In genomic region chr20:47704746-47705496, GRCh38 we compare ENCODE assay signal across 18 cellular contexts.
A peak's percentile ranks its signal among the peaks of the same experiment; 100 is the strongest.
DNase-seq lines count a peak whose midpoint lies in the region; ATAC-seq and TF ChIP-seq lines count a peak whose summit lies in the region.
"Had no signal": no experiment of that assay in that cellular context is flagged by ENCODE, and none has a peak within 500 bp of the region (broad histone marks: within the 10 kb centered on the region; RNA-seq: fewer than 3 reads in every experiment).

No MANE protein-coding gene starts in this region.

- BruUV-seq in HCT116 (replicated peaks; lab: Mats Ljungman, UMichigan), result no TSS peak

- H3K36me3 ChIP-seq in HCT116 (ENCODE audit: control insufficient read depth in 1 of 2, insufficient read depth in 2 of 2, low read length in 2 of 2), result no peaks in the 10 kb centered on the region
- H3K36me3 ChIP-seq in smooth muscle cell (ENCODE audit: low read depth), result no peaks in the 10 kb centered on the region
- H3K36me3 ChIP-seq: adrenal gland, right lobe of liver had no signal

- no peaks in the 10 kb centered on the region for H3K9me3 ChIP-seq in HCT116 (ENCODE audit: control insufficient read depth in 1 of 2, insufficient read depth in 1 of 2, low read depth in 1 of 2, low read length in 2 of 2)
- no peaks in the 10 kb centered on the region for H3K9me3 ChIP-seq in right cardiac atrium (ENCODE audit: control insufficient read depth, low read length)
- H3K9me3 ChIP-seq in smooth muscle cell (replicated peaks; ENCODE audit: low read depth), result no peaks in the 10 kb centered on the region
- H3K9me3 ChIP-seq: adrenal gland, right lobe of liver, suprapubic skin had no signal

- POLR2A ChIA-PET in HCT116 (lab: Charles Lee), result interaction anchor here (1.0 kb wide), 1 partner anchor 10 kb away, joined by 3 read pairs; no protein-coding TSS in a partner anchor

- 51% methylated on average over 15 of the region's 15 CpGs for WGBS in right cardiac atrium
- 57% methylated on average over 15 of the region's 15 CpGs for WGBS in smooth muscle cell (ENCODE audit: low lambda C conversion rate)

- ATAC-seq in HCT116, result 0 out of 2 replicates have a peak, but pooled peaks have one; percentile 34
- peak; percentile 75 to 94 for ATAC-seq in right cardiac atrium
- ATAC-seq in HG02981 (IDR thresholded peaks at IDR 0.05; ENCODE audit: unreplicated experiment), result no peak
- no peak for ATAC-seq in HG03139 (IDR thresholded peaks at IDR 0.05; ENCODE audit: unreplicated experiment)
- ATAC-seq in GM19397 (IDR thresholded peaks at IDR 0.05; ENCODE audit: unreplicated experiment), result no peak
- ATAC-seq: GM23338 had no signal

- intact Hi-C loops in HCT116 (cut with micrococcal nuclease) (no loop called here), right cardiac atrium (cut with DNase I) (no loop called here)

- DNase-seq in HCT116 (ENCODE audit: low read depth, low spot score) (no peak), astrocyte of the hippocampus (ENCODE audit: low read depth, low spot score) (peak; percentile 71), right cardiac atrium (peak in 2 of 3 donors; percentile 55 to 66), smooth muscle cell (lab: John Stamatoyannopoulos, UW; ENCODE audit: unreplicated experiment) (no peak), NK-92 (lab: John Stamatoyannopoulos, UW; ENCODE audit: unreplicated experiment) (no peak)
- DNase-seq: adrenal gland; CD8-positive, alpha-beta memory T cell; effector memory CD4-positive, alpha-beta T cell; NCI-H1092; NCI-H510A treated with DMSO at 0.1 percent for 48 hours; right lobe of liver; SIG-M5 had no signal

- H3K4me1 ChIP-seq in HCT116 (ENCODE audit: control insufficient read depth in 1 of 2, insufficient read depth in 2 of 2, low read length in 2 of 2) (peaks cover 4 to 10% of the 10 kb centered on the region in 2 experiments; a peak in 3 of 4 replicates), right cardiac atrium (ENCODE audit: control insufficient read depth, insufficient read depth, low read length) (peaks cover 5% of the 10 kb centered on the region), smooth muscle cell (ENCODE audit: low read depth) (no peaks in the 10 kb centered on the region)
- H3K4me1 ChIP-seq: adrenal gland had no signal

- no peaks in the 10 kb centered on the region for H3K9me2 ChIP-seq in HCT116 (ENCODE audit: insufficient read depth)

- H3K27me3 ChIP-seq in HCT116 (ENCODE audit: insufficient read depth, low read length) (no peaks in the 10 kb centered on the region), right cardiac atrium (ENCODE audit: control insufficient read depth, insufficient read depth) (no peaks in the 10 kb centered on the region), smooth muscle cell (ENCODE audit: low read depth) (no peaks in the 10 kb centered on the region)
- H3K27me3 ChIP-seq: adrenal gland, hepatocyte, right lobe of liver, suprapubic skin had no signal

- H3K27ac ChIP-seq in HCT116 (ENCODE audit: low read depth, low read length) (no peak overlapping the region), right cardiac atrium (ENCODE audit: low read length) (peak overlapping the region; percentile 16), smooth muscle cell (ENCODE audit: low read depth) (no peak overlapping the region)
- H3K27ac ChIP-seq: adrenal gland, hepatocyte, right lobe of liver, suprapubic skin had no signal

- H3K4me2 ChIP-seq in HCT116 (ENCODE audit: low read length), result peak overlapping the region; percentile 41
- peak overlapping the region; percentile 18 for H3K4me2 ChIP-seq in smooth muscle cell
- H3K4me2 ChIP-seq: GM23338, hepatocyte had no signal

- no peak overlapping the region for H2AFZ ChIP-seq in HCT116 (ENCODE audit: low read depth, low read length, poor library complexity, severe bottlenecking)
- no peak overlapping the region for H2AFZ ChIP-seq in smooth muscle cell (ENCODE audit: low read depth)
- H2AFZ ChIP-seq: GM23338, hepatocyte had no signal

- H3K4me3 ChIP-seq in HCT116 (replicated peaks in 1 of 2; ENCODE audit: low read depth in 1 of 2, low read length in 2 of 2) (no peak overlapping the region), right cardiac atrium (ENCODE audit: low read length) (no peak overlapping the region), smooth muscle cell (no peak overlapping the region)
- H3K4me3 ChIP-seq: adrenal gland, GM23338, hepatocyte, right lobe of liver, suprapubic skin had no signal

- H3K9ac ChIP-seq in HCT116 (ENCODE audit: low read length), result no peak overlapping the region
- no peak overlapping the region for H3K9ac ChIP-seq in smooth muscle cell (ENCODE audit: low read depth)

- no peak for TF ChIP-seq POLR2A in HCT116 (IDR thresholded peaks at IDR 0.05; ENCODE audit: borderline replicate concordance, extremely low read depth, insufficient read depth, insufficient read length)

- RAD21 ChIA-PET in HCT116 (lab: Charles Lee; ENCODE audit: low non-redundant PET in 1 of 2, low total read pairs in 2 of 2, uncharacterized antibody in 2 of 2, unreplicated experiment in 2 of 2), result no interaction called here

- CTCF ChIA-PET in HCT116 (lab: Charles Lee), result interaction anchor here (0.7 to 1.4 kb wide), 2 partner anchors 20 to 916 kb away, joined by 3 to 5 read pairs; no protein-coding TSS in a partner anchor

- no peak for TF ChIP-seq RAD21 in HCT116 (IDR thresholded peaks at IDR 0.05; ENCODE audit: low read depth)

- H3K79me2 ChIP-seq in HCT116 (ENCODE audit: insufficient read depth, low read length), result no peaks in the 10 kb centered on the region
- no peaks in the 10 kb centered on the region for H3K79me2 ChIP-seq in smooth muscle cell (ENCODE audit: low read depth)
- H3K79me2 ChIP-seq: hepatocyte had no signal

- H3F3A ChIP-seq in smooth muscle cell (ENCODE audit: low read depth), result no peaks in the 10 kb centered on the region

- TF ChIP-seq CTCF in HCT116 (IDR thresholded peaks at IDR 0.05 in 2 of 3, conservative IDR thresholded peaks at IDR 0.05 in 1 of 3; ENCODE audit: borderline replicate concordance in 1 of 3, insufficient read depth in 1 of 3, low read depth in 2 of 3, low read length in 2 of 3), result no peak
- TF ChIP-seq CTCF in smooth muscle cell (IDR thresholded peaks at IDR 0.05; ENCODE audit: borderline replicate concordance, insufficient read depth, poor library complexity, severe bottlenecking), result no peak

- H4K20me1 ChIP-seq in HCT116 (ENCODE audit: insufficient read depth) (no peaks in the 10 kb centered on the region), smooth muscle cell (ENCODE audit: low read depth) (peaks cover 4% of the 10 kb centered on the region)

TF ChIP-seq in HCT116, 20 proteins besides CTCF, POLR2A, EP300 and RAD21:
- TF ChIP-seq POLR2AphosphoS5 (IDR thresholded peaks at IDR 0.05; ENCODE audit: low read depth, low read length) (no peak), EGR1 (IDR thresholded peaks at IDR 0.05; ENCODE audit: low read depth) (0 out of 2 replicates have a peak, but pooled peaks have one; percentile 34), ZNF274 (IDR thresholded peaks at IDR 0.05; ENCODE audit: low read depth, low read length) (no peak), SP1 (IDR thresholded peaks at IDR 0.05; ENCODE audit: low read depth) (no peak), FOSL1 (IDR thresholded peaks at IDR 0.05; ENCODE audit: low read depth) (no peak), REST (IDR thresholded peaks at IDR 0.05; ENCODE audit: low read depth) (no peak), EZH2 (IDR thresholded peaks at IDR 0.05) (no peak)

Comparison
In these comparisons a context has a peak if more than half of its experiments do, and no peak if none do; other contexts are left out.
1. ATAC-seq: peak in HCT116 (single experiment) and right cardiac atrium (2 of 2); none in HG02981 (single experiment), HG03139 (single experiment) and GM19397 (single experiment).
2. DNase-seq: peak in astrocyte of the hippocampus (single experiment) and right cardiac atrium (2 of 3); none in HCT116 (single experiment), smooth muscle cell (single experiment) and NK-92 (single experiment).